8 cellular contexts compared by ENCODE assay signal in genomic region chr1:48061162-48062136, GRCh38.
DNase-seq lines count a peak whose midpoint lies in the region; ATAC-seq and TF ChIP-seq lines count a peak whose summit lies in the region.

No MANE protein-coding gene starts in this region.

- peak; percentile 77 to 83 for TF ChIP-seq CTCF in brain (conservative IDR thresholded peaks at IDR 0.05)

- DNase-seq in CMK (ENCODE audit: low read depth) (peak; percentile 21), NCI-H748 (lab: John Stamatoyannopoulos, UW; ENCODE audit: unreplicated experiment) (peak; percentile 79), iris pigment epithelial cell (ENCODE audit: low read depth) (peak; percentile 46), superior temporal gyrus (ENCODE audit: extremely low spot score) (peak; percentile 93)

- H3K4me1 Mint-ChIP-seq in brain = peaks cover 9% of the 10 kb centered on the region

- no peak overlapping the region for H3K4me3 Mint-ChIP-seq in brain

- H3K27me3 Mint-ChIP-seq in brain = peaks cover 30% of the 10 kb centered on the region

- H3K36me3 Mint-ChIP-seq in brain = no peaks in the 10 kb centered on the region

- ATAC-seq in GM18909 (IDR thresholded peaks at IDR 0.05; ENCODE audit: poor library complexity, unreplicated experiment) (peak; percentile 88), HG03432 (IDR thresholded peaks at IDR 0.05; ENCODE audit: unreplicated experiment) (peak; percentile 74), HG02870 (IDR thresholded peaks at IDR 0.05; ENCODE audit: unreplicated experiment) (no peak)

- H3K27ac Mint-ChIP-seq in brain = peak overlapping the region in 2 of 5 experiments; percentile 49 to 59

- peaks cover 0 to 3% (median 0%) of the 10 kb centered on the region in 5 experiments for H3K9me3 Mint-ChIP-seq in brain

Comparison
In these comparisons a context has a peak if more than half of its experiments do, and no peak if none do; other contexts are left out.
1. DNase-seq: peak in every context shown above with its lines; median percentile 93 in superior temporal gyrus; 79 in NCI-H748; 46 in iris pigment epithelial cell; 21 in CMK.